Comparison of ENCODE assay signal across 5 cellular contexts in genomic region chr14:99855271-99855670, GRCh38.
"Had no signal": no experiment of that assay in that cellular context is flagged by ENCODE, and none has a peak within 500 bp of the region (broad histone marks: within the 10 kb centered on the region; RNA-seq: fewer than 3 reads in every experiment).

No MANE protein-coding gene starts in this region.

- DNase-seq: H9, HCEC 1CT, IMR-90 had no signal

- H3K4me3 ChIP-seq: GM23338, K562 had no signal

- ATAC-seq: GM23338, K562 had no signal
